Comparison of ENCODE assay signal across 1 cellular context in the genomic region with DNA sequence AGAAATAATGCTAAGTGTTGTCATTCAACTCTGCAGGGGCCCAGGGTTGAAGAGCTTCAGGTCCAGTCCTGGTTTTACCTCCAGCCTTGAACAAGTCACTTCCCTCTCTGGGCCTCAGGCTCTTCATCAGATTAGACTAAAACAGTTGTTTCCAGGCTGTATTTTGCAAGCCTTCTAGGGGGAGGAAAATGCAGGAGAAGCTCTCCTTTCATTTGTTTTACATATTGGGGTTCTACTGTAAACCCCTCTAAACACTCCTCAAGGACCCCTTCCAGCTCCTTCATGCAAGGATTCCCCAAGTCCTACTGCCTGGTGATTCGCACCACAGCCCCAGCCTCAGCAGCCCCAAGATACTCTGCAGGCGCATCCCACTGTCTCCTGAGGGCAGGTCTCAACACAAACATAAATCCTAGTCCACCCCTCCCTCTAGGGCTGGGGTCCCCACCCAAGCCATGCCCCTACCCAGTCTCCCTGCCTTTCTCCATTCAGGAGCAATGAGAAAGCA.
TF ChIP-seq lines count a peak whose summit lies in the region.

No MANE protein-coding gene starts in this region.

TF ChIP-seq in K562, 482 proteins besides CTCF, POLR2A, EP300 and RAD21 (continued from another document):
- no peak for TF ChIP-seq NCOA4 (IDR thresholded peaks at IDR 0.05; ENCODE audit: partially characterized antibody)
